21 cellular contexts compared by ENCODE assay signal in genomic region chr12:108995370-108995992, GRCh38. TPM values are rescaled to one million over a fixed set of nuclear protein-coding genes. Genes with fewer than 3 reads are reported as not detected.
DNase-seq lines count a peak whose midpoint lies in the region; ATAC-seq, FAIRE-seq and TF ChIP-seq lines count a peak whose summit lies in the region.
"Had no signal": no experiment of that assay in that cellular context is flagged by ENCODE, and none has a peak within 500 bp of the region (broad histone marks: within the 10 kb centered on the region; RNA-seq: fewer than 3 reads in every experiment).

No MANE protein-coding gene starts in this region.

- DNase-seq in DMS153 treated with DMSO at 0.1 percent for 48 hours (lab: John Stamatoyannopoulos, UW; ENCODE audit: unreplicated experiment) (peak; percentile 17), NCI-H2227 treated with DMSO at 0.1 percent for 48 hours (lab: John Stamatoyannopoulos, UW) (peak; percentile 40), bronchial epithelial cell (ENCODE audit: low read depth) (peak; percentile 5), WTC11 (ENCODE audit: low spot score) (no peak), GM10266 (ENCODE audit: extremely low spot score) (no peak)
- no peak for DNase-seq in activated CD4-positive, alpha-beta T cell treated with anti-CD3 and anti-CD28 coated beads for 48 hours
- DNase-seq: CD4-positive, CD25-positive, alpha-beta regulatory T cell; GDM1; NCI-H1092; NCI-H1694; NCI-H2107; NCI-H526 treated with DMSO at 0.1 percent for 48 hours; SIG-M5; SK-N-SH had no signal

- CTCF ChIA-PET in HEK293 (lab: Yijun Ruan, JAX) (no interaction called here), WTC11 (lab: Charles Lee) (no interaction called here)

- POLR2A ChIA-PET in HEK293 (lab: Yijun Ruan, JAX), result no interaction called here
- POLR2A ChIA-PET in WTC11 (lab: Charles Lee), result no interaction called here

- no peak overlapping the region; the same call in 1 of the 2 replicates for H3K27ac Mint-ChIP-seq in WTC11

- no peaks in the 10 kb centered on the region for H3K4me1 ChIP-seq in HEK293 (ENCODE audit: control insufficient read depth, insufficient read depth, low read length)

- H3K4me3 ChIP-seq in HEK293 (ENCODE audit: low read depth, low read length) (no peak overlapping the region), bronchial epithelial cell (ENCODE audit: low read depth, low read length) (no peak overlapping the region)

- no peak overlapping the region for H3K27ac ChIP-seq in HEK293 (ENCODE audit: extremely low read depth, low read depth, low read length)
- H3K27ac ChIP-seq: RWPE1 had no signal

- H3K27me3 ChIP-seq in bronchial epithelial cell (ENCODE audit: control insufficient read depth, insufficient read depth, low read length), result no peaks in the 10 kb centered on the region

- H3K36me3 Mint-ChIP-seq in WTC11, result peaks cover 13% of the 10 kb centered on the region
- H3K36me3 Mint-ChIP-seq: CD4-positive, CD25-positive, alpha-beta regulatory T cell had no signal

- H3K27me3 Mint-ChIP-seq in WTC11 (ENCODE audit: low read depth), result peaks cover 11% of the 10 kb centered on the region
- H3K27me3 Mint-ChIP-seq: CD4-positive, CD25-positive, alpha-beta regulatory T cell had no signal

- H3K4me3 Mint-ChIP-seq in WTC11, result no peak overlapping the region; the same call in 1 of the 2 replicates
- H3K4me3 Mint-ChIP-seq: CD4-positive, CD25-positive, alpha-beta regulatory T cell had no signal

- ATAC-seq in WTC11, result no peak
- ATAC-seq: HCT116 had no signal

- TF ChIP-seq CTCF in HEK293 (tag by site-specific recombination; IDR thresholded peaks at IDR 0.05) (no peak), bronchial epithelial cell (IDR thresholded peaks at IDR 0.05; ENCODE audit: insufficient read depth, low read length, severe bottlenecking) (no peak), WTC11 (IDR thresholded peaks at IDR 0.05) (no peak), GM10266 (IDR thresholded peaks at IDR 0.05; ENCODE audit: control insufficient read depth, insufficient read depth, low read depth, missing control alignments) (no peak)

- peaks cover 12% of the 10 kb centered on the region for H3K4me1 Mint-ChIP-seq in WTC11
- H3K4me1 Mint-ChIP-seq: CD4-positive, CD25-positive, alpha-beta regulatory T cell had no signal

- peaks cover 12% of the 10 kb centered on the region for H3K9me3 Mint-ChIP-seq in WTC11

- no peak for FAIRE-seq in bronchial epithelial cell (lab: Jason Lieb, UNC)
- FAIRE-seq: GM19239, H1 had no signal

- H3K9me3 ChIP-seq in HEK293 (ENCODE audit: control insufficient read depth, insufficient read depth, low read depth, low read length), result no peaks in the 10 kb centered on the region
- H3K9me3 ChIP-seq: SK-N-SH had no signal

- no peaks in the 10 kb centered on the region for H3K36me3 ChIP-seq in HEK293 (ENCODE audit: control insufficient read depth in 2 of 2, insufficient read depth in 1 of 2, low read length in 2 of 2)
- H3K36me3 ChIP-seq in bronchial epithelial cell (ENCODE audit: control insufficient read depth, insufficient read depth, low read length), result no peaks in the 10 kb centered on the region

TF ChIP-seq in HEK293, 187 proteins besides CTCF, POLR2A, EP300 and RAD21 (continues in another document):
- TF ChIP-seq YY1 (tag by site-specific recombination; IDR thresholded peaks at IDR 0.05) (no peak), ZNF48 (tag by site-specific recombination; IDR thresholded peaks at IDR 0.05) (no peak), ZNF37A (tag by site-specific recombination; IDR thresholded peaks at IDR 0.05) (no peak), ZNF223 (tag by site-specific recombination; IDR thresholded peaks at IDR 0.05) (no peak), TRIM28 (IDR thresholded peaks at IDR 0.05; ENCODE audit: borderline replicate concordance, low read length) (no peak), ZNF341 (tag by site-specific recombination; IDR thresholded peaks at IDR 0.05; ENCODE audit: low read depth) (no peak), ELK4 (IDR thresholded peaks at IDR 0.05; ENCODE audit: borderline replicate concordance, low read depth, low read length) (no peak), ZEB2 (tag by site-specific recombination; IDR thresholded peaks at IDR 0.05) (peak; percentile 48; the same call in 1 of the 2 replicates), ZNF423 (tag by site-specific recombination; IDR thresholded peaks at IDR 0.05) (no peak), ZNF266 (tag by site-specific recombination; IDR thresholded peaks at IDR 0.05; ENCODE audit: low read depth) (no peak), GLIS2 (tag by site-specific recombination; IDR thresholded peaks at IDR 0.05) (no peak), ZNF555 (tag by site-specific recombination; conservative IDR thresholded peaks at IDR 0.05) (no peak)
- TF ChIP-seq, protein P1, sequence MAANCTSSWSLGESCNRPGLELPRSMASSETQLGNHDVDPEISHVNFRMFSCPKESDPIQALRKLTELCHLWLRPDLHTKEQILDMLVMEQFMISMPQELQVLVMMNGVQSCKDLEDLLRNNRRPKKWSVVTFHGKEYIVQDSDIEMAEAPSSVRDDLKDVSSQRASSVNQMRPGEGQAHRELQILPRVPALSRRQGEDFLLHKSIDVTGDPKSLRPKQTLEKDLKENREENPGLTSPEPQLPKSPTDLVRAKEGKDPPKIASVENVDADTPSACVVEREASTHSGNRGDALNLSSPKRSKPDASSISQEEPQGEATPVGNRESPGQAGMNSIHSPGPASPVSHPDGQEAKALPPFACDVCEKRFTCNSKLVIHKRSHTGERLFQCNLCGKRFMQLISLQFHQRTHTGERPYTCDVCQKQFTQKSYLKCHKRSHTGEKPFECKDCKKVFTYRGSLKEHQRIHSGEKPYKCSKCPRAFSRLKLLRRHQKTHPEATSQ (tag by site-specific recombination; IDR thresholded peaks at IDR 0.05), result no peak

TF ChIP-seq in WTC11, 78 proteins besides CTCF, POLR2A, EP300 and RAD21:
- TF ChIP-seq NFE2L1 (CRISPR knock-in tag; IDR thresholded peaks at IDR 0.05) (no peak), ZNF425 (CRISPR knock-in tag; conservative IDR thresholded peaks at IDR 0.05) (no peak)
TF ChIP-seq in WTC11: peak in this region for 0.

RNA-seq across cellular contexts. Expression of gene SVOP, which starts 25.4 kb away (rescaled TPM):
- total RNA-seq in bronchial epithelial cell (not detected in 2 replicates), WTC11 (2021) (0.04 to 0.07 TPM (median 0.07 TPM) in 3 replicates)
- total RNA-seq: CD4-positive, CD25-positive, alpha-beta regulatory T cell; Daoy; H1; T-helper 2 cell treated with Interferon-gamma antibody and Interleukin-4, amounts not matched to agents 100 ng/mL and 5 ng/mL, for 36 hours had no signal

RNA-seq across cellular contexts. Expression of gene USP30, which starts 56.9 kb away (rescaled TPM):
- 3.9 and 4.5 TPM in 2 replicates for total RNA-seq in bronchial epithelial cell
- total RNA-seq in WTC11 (2021), result 6.9 to 8.6 TPM (median 7.1 TPM) in 3 replicates

Comparison
In these comparisons a context has a peak if more than half of its experiments do, and no peak if none do; other contexts are left out.
1. DNase-seq: peak in DMS153 treated with DMSO at 0.1 percent for 48 hours (single experiment), NCI-H2227 treated with DMSO at 0.1 percent for 48 hours (single experiment) and bronchial epithelial cell (single experiment); none in activated CD4-positive, alpha-beta T cell treated with anti-CD3 and anti-CD28 coated beads for 48 hours (single experiment), WTC11 (single experiment) and GM10266 (single experiment).